11 cellular contexts compared by ENCODE assay signal in genomic region chr20:59016795-59017492, GRCh38. TPM values are rescaled to one million over a fixed set of nuclear protein-coding genes. Genes with fewer than 3 reads are reported as not detected.
DNase-seq lines count a peak whose midpoint lies in the region; ATAC-seq and TF ChIP-seq lines count a peak whose summit lies in the region.
"Had no signal": no experiment of that assay in that cellular context is flagged by ENCODE, and none has a peak within 500 bp of the region (broad histone marks: within the 10 kb centered on the region; RNA-seq: fewer than 3 reads in every experiment).

No MANE protein-coding gene starts in this region.

- TF ChIP-seq EP300 in tibial nerve (IDR thresholded peaks at IDR 0.05), result no peak

- H3K27me3 Mint-ChIP-seq in glutamatergic neuron (ENCODE audit: unreplicated experiment), result peaks cover 2% of the 10 kb centered on the region

- DNase-seq in activated T-cell treated with anti-CD3 and anti-CD28 coated beads, Interleukin-2, amount 50 U/mL, for 1 hour, result peak; percentile 18
- DNase-seq in glutamatergic neuron (peak; percentile 5), tibial nerve (ENCODE audit: low spot score in 2 of 2) (no peak), C1 segment of cervical spinal cord (lab: John Stamatoyannopoulos, UW) (no peak), NCI-H1694 (lab: John Stamatoyannopoulos, UW) (no peak), AML-193 (lab: John Stamatoyannopoulos, UW) (no peak)
- DNase-seq: colonic mucosa, SHP77 had no signal

- H4K20me1 ChIP-seq in BLaER1 treated with 17β-estradiol and CSF1 and Interleukin-3, amounts not matched to agents 10 nM and 100 nM, result peaks cover 0 to 31% (median 8%) of the 10 kb centered on the region in 11 experiments; a peak in 10 of 22 replicates

- no peaks in the 10 kb centered on the region for H3K9me3 Mint-ChIP-seq in glutamatergic neuron (ENCODE audit: unreplicated experiment)

- no peak for TF ChIP-seq POLR2A in tibial nerve (IDR thresholded peaks at IDR 0.05)

- peaks cover 0 to 30% (median 1%) of the 10 kb centered on the region in 11 experiments; a peak in 5 of 22 replicates for H3K36me3 ChIP-seq in BLaER1 treated with 17β-estradiol and CSF1 and Interleukin-3, amounts not matched to agents 10 nM and 100 nM
- peaks cover 0 to 9% (median 0%) of the 10 kb centered on the region in 3 donors for H3K36me3 ChIP-seq in tibial nerve
- H3K36me3 ChIP-seq: colonic mucosa had no signal

- WGBS in tibial nerve, 2 donors, result 48 to 52% methylated on average over 4 of the region's 4 CpGs

- H3K9ac ChIP-seq in BLaER1 treated with 17β-estradiol and CSF1 and Interleukin-3, amounts not matched to agents 10 nM and 100 nM, result no peak overlapping the region

- H3K4me1 Mint-ChIP-seq in glutamatergic neuron (ENCODE audit: low read depth, unreplicated experiment), result peaks cover 8% of the 10 kb centered on the region

- no peak overlapping the region; a peak in 1 of 22 replicates for H3K27ac ChIP-seq in BLaER1 treated with 17β-estradiol and CSF1 and Interleukin-3, amounts not matched to agents 10 nM and 100 nM
- no peak overlapping the region for H3K27ac ChIP-seq in tibial nerve
- H3K27ac ChIP-seq: colonic mucosa had no signal

- no peaks in the 10 kb centered on the region for H3K9me3 ChIP-seq in BLaER1 treated with 17β-estradiol and CSF1 and Interleukin-3, amounts not matched to agents 10 nM and 100 nM (replicated peaks in 1 of 11)
- no peaks in the 10 kb centered on the region for H3K9me3 ChIP-seq in tibial nerve
- H3K9me3 ChIP-seq: colonic mucosa had no signal

- H3K27me3 ChIP-seq in BLaER1 treated with 17β-estradiol and CSF1 and Interleukin-3, amounts not matched to agents 10 nM and 100 nM, result no peaks in the 10 kb centered on the region
- no peaks in the 10 kb centered on the region for H3K27me3 ChIP-seq in tibial nerve
- H3K27me3 ChIP-seq: colonic mucosa had no signal

- peak; percentile 54 for ATAC-seq in HG03460 (IDR thresholded peaks at IDR 0.05; ENCODE audit: unreplicated experiment)

- no peak overlapping the region for H3K27ac Mint-ChIP-seq in glutamatergic neuron (ENCODE audit: unreplicated experiment)

- peaks cover 27 to 34% (median 32%) of the 10 kb centered on the region in 10 experiments for H3K4me1 ChIP-seq in BLaER1 treated with 17β-estradiol and CSF1 and Interleukin-3, amounts not matched to agents 10 nM and 100 nM
- H3K4me1 ChIP-seq in tibial nerve, result no peaks in the 10 kb centered on the region
- H3K4me1 ChIP-seq: colonic mucosa had no signal

- H3K4me2 ChIP-seq in BLaER1 treated with 17β-estradiol and CSF1 and Interleukin-3, amounts not matched to agents 10 nM and 100 nM, result peak overlapping the region; percentile 1 to 51 (median 26); a peak in 16 of 22 replicates

- H3K4me3 ChIP-seq in BLaER1 treated with 17β-estradiol and CSF1 and Interleukin-3, amounts not matched to agents 10 nM and 100 nM, result no peak overlapping the region
- H3K4me3 ChIP-seq in tibial nerve, result no peak overlapping the region
- H3K4me3 ChIP-seq: colonic mucosa had no signal

- no peaks in the 10 kb centered on the region for H3K36me3 Mint-ChIP-seq in glutamatergic neuron (ENCODE audit: unreplicated experiment)

- TF ChIP-seq CTCF in glutamatergic neuron (IDR thresholded peaks at IDR 0.05; ENCODE audit: partially characterized antibody, unreplicated experiment) (no peak), tibial nerve (IDR thresholded peaks at IDR 0.05) (no peak)

- no peak overlapping the region for H3K4me3 Mint-ChIP-seq in glutamatergic neuron (ENCODE audit: unreplicated experiment)

RNA-seq across cellular contexts. Expression of gene TUBB1, which starts 2.3 kb away (rescaled TPM):
- total RNA-seq in glutamatergic neuron (ENCODE audit: unreplicated experiment), result not detected
- under 1 TPM in 3 of 4 donors, not detected in 1; 0.21 to 0.60 (median 0.59) TPM for total RNA-seq in tibial nerve
- total RNA-seq: activated CD8-positive, alpha-beta memory T cell treated with anti-CD3 and anti-CD28 coated beads for 36 hours; colonic mucosa had no signal

RNA-seq across cellular contexts. Expression of gene CTSZ, which starts 9.9 kb away (rescaled TPM):
- total RNA-seq in glutamatergic neuron (ENCODE audit: unreplicated experiment), result 13.1 TPM
- 100 to 1,000 TPM in 2 of 4 donors, 10 to 100 TPM in 2; 83.5 to 145 (median 105) TPM for total RNA-seq in tibial nerve

RNA-seq across cellular contexts. Expression of gene ATP5F1E, which starts 15.2 kb away (rescaled TPM):
- 53.5 TPM for total RNA-seq in glutamatergic neuron (ENCODE audit: unreplicated experiment)
- total RNA-seq in tibial nerve, result 10 to 100 TPM; 15.1 to 35.2 (median 27.7) TPM

RNA-seq across cellular contexts. Expression of gene PRELID3B, which starts 25.6 kb away (rescaled TPM):
- total RNA-seq in glutamatergic neuron (ENCODE audit: unreplicated experiment) (65.5 TPM), tibial nerve (10 to 100 TPM; 19.2 to 34.5 (median 23.1) TPM)

RNA-seq across cellular contexts. Expression of gene NELFCD, which starts 35.9 kb away (rescaled TPM):
- 112 TPM for total RNA-seq in glutamatergic neuron (ENCODE audit: unreplicated experiment)
- total RNA-seq in tibial nerve, result 10 to 100 TPM; 54.2 to 72.9 (median 56.8) TPM

Comparison
In these comparisons a context has a peak if more than half of its experiments do, and no peak if none do; other contexts are left out.
1. DNase-seq: peak in activated T-cell treated with anti-CD3 and anti-CD28 coated beads, Interleukin-2, amount 50 U/mL, for 1 hour (single experiment) and glutamatergic neuron (single experiment); none in tibial nerve (0 of 2), C1 segment of cervical spinal cord (0 of 14), NCI-H1694 (single experiment) and AML-193 (0 of 2).